ENCODE assay signal across 22 cellular contexts in the genomic region with DNA sequence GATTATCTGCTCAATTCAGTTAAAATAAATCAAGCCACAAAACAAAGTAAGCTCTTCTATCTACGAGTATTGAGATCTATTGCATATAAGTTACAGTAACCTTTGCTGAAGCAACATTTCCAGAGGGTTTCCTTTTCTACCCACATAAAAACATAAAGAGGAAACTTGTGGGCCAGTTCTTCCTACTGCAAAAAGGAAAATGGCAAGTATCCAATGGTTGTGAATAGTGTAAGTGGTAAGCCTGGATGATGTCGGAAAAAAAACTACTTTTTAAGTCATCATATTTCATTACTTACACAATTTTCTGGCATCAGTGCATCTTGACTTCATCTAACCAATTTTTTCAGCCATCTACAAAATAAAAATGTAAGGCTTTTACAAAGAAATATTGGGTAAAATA.
A peak's percentile ranks its signal among the peaks of the same experiment; 100 is the strongest.
DNase-seq lines count a peak whose midpoint lies in the region; ATAC-seq and TF ChIP-seq lines count a peak whose summit lies in the region.
"Had no signal": no experiment of that assay in that cellular context is flagged by ENCODE, and none has a peak within 500 bp of the region (broad histone marks: within the 10 kb centered on the region; RNA-seq: fewer than 3 reads in every experiment).

No MANE protein-coding gene starts in this region.

- no peak overlapping the region for H3K27ac ChIP-seq in OCI-LY3 (ENCODE audit: low read length)
- H3K27ac ChIP-seq: 22Rv1 had no signal

- no peak overlapping the region for H3K4me3 ChIP-seq in OCI-LY3 (ENCODE audit: low read length)
- H3K4me3 ChIP-seq: GM12878, K562, MG63 had no signal

- peaks cover 11% of the 10 kb centered on the region for H3K36me3 ChIP-seq in OCI-LY3 (replicated peaks; ENCODE audit: low read depth, low read length)
- H3K36me3 ChIP-seq: MG63 had no signal

- H3K79me2 ChIP-seq in OCI-LY3 (ENCODE audit: low read length): no peaks in the 10 kb centered on the region

- H3K27me3 ChIP-seq in OCI-LY3 (ENCODE audit: low read depth, low read length): no peaks in the 10 kb centered on the region
- H3K27me3 ChIP-seq: MG63 had no signal

- no peak for TF ChIP-seq CTCF in OCI-LY3 (IDR thresholded peaks at IDR 0.05; ENCODE audit: low read depth, low read length)

- ATAC-seq in HG03196 (IDR thresholded peaks at IDR 0.05; ENCODE audit: unreplicated experiment) (no peak), HG02852 (IDR thresholded peaks at IDR 0.05; ENCODE audit: unreplicated experiment) (no peak)
- ATAC-seq: GM12878, HepG2, K562 had no signal

- peaks cover 11% of the 10 kb centered on the region; the same call in 1 of the 2 replicates for H3K9me3 ChIP-seq in OCI-LY3 (ENCODE audit: insufficient read depth, low read length)

- H3K9ac ChIP-seq in OCI-LY3 (ENCODE audit: low read length): no peak overlapping the region

- H2AFZ ChIP-seq in OCI-LY3 (ENCODE audit: low read depth, low read length): no peak overlapping the region

- H4K20me1 ChIP-seq in OCI-LY3 (ENCODE audit: insufficient read depth, low read length): no peaks in the 10 kb centered on the region

- H3K4me2 ChIP-seq in OCI-LY3 (ENCODE audit: low read length): peak overlapping the region; percentile 39; the same call in 1 of the 2 replicates

- peaks cover 24% of the 10 kb centered on the region for H3K4me1 ChIP-seq in OCI-LY3 (ENCODE audit: low read length)

- DNase-seq in AML-193 (lab: John Stamatoyannopoulos, UW) (peak; percentile 66 to 74), fibroblast of gingiva (ENCODE audit: low read depth) (peak; percentile 23), inferior parietal cortex (ENCODE audit: extremely low spot score) (peak; percentile 23), NCI-H1048 (lab: John Stamatoyannopoulos, UW) (no peak), NK-92 (lab: John Stamatoyannopoulos, UW; ENCODE audit: unreplicated experiment) (no peak)
- DNase-seq: C1 segment of cervical spinal cord; CD4-positive, alpha-beta memory T cell; COR-L47; MG63; NCI-H2029; NCI-H446 treated with DMSO at 0.1 percent for 48 hours; NCI-H526; NCI-H82; Right ventricle myocardium superior; RPMI8226 had no signal

Comparison
In these comparisons a context has a peak if more than half of its experiments do, and no peak if none do; other contexts are left out.
1. DNase-seq: peak in AML-193 (2 of 2), fibroblast of gingiva (single experiment) and inferior parietal cortex (single experiment); none in NCI-H1048 (single experiment) and NK-92 (single experiment).